13 cellular contexts compared by ENCODE assay signal in the genomic region with DNA sequence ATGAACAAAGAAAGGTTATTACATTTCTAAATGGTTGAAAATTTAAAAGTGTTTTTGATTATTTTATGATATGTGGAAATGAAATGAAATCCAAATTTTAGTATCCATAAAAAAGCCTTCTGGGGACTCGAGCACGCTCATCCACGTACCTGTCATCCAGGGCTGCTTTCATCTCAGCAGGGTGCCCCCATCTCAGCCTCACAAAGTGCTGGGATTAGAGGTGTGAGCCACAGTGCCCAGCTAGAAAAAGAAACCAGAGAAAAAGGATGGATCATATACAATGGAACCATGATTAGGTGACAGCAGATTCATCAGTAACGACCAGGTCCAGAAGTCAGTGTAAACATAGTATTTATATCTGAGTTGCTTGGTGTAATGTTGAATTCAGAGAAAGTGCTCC.
"Had no signal": no experiment of that assay in that cellular context is flagged by ENCODE, and none has a peak within 500 bp of the region (broad histone marks: within the 10 kb centered on the region; RNA-seq: fewer than 3 reads in every experiment).

No MANE protein-coding gene starts in this region.

- H3K27ac ChIP-seq: foreskin keratinocyte, pancreas had no signal

- H3K4me3 Mint-ChIP-seq: activated T-cell treated with anti-CD3 and anti-CD28 coated beads, Interleukin-2, amount 50 U/mL, for 24 hours; nephron progenitor cell had no signal

- H3K4me2 ChIP-seq: smooth muscle cell had no signal

- H3K36me3 ChIP-seq: pancreas, prostate gland, sigmoid colon had no signal

- H3K4me3 ChIP-seq: esophagus muscularis mucosa, left ventricle myocardium inferior, pancreas, prostate gland, sigmoid colon, smooth muscle cell, tibial nerve had no signal

- H3K27ac Mint-ChIP-seq: nephron progenitor cell had no signal

- H3K27me3 ChIP-seq: esophagus muscularis mucosa, pancreas, sigmoid colon, tibial nerve had no signal

- H3K9me3 ChIP-seq: pancreas, prostate gland had no signal

- H3K27me3 Mint-ChIP-seq: activated CD4-positive, alpha-beta T cell treated with anti-CD3 and anti-CD28 coated beads for 36 hours; activated naive CD8-positive, alpha-beta T cell treated with anti-CD3 and anti-CD28 coated beads, Interleukin-2, amount 10 ng/mL, durations not matched to agents 7 days and 5 days; activated T-cell treated with anti-CD3 and anti-CD28 coated beads, Interleukin-2, amount 50 U/mL, for 24 hours; activated T-helper 17 cell treated with anti-CD3 and anti-CD28 coated beads, Interleukin-2, amount 50 U/mL, for 72 hours had no signal

- H3K4me1 ChIP-seq: foreskin keratinocyte had no signal
